Comparison of ENCODE assay signal across 8 cellular contexts in genomic region chr1:91569411-91570104, GRCh38.
DNase-seq lines count a peak whose midpoint lies in the region; ATAC-seq and TF ChIP-seq lines count a peak whose summit lies in the region.

No MANE protein-coding gene starts in this region.

- H3K4me1 ChIP-seq in colonic mucosa = no peaks in the 10 kb centered on the region

- ATAC-seq in HG02970 (IDR thresholded peaks at IDR 0.05; ENCODE audit: low FRiP score, unreplicated experiment) = no peak
- ATAC-seq in GM21526 (IDR thresholded peaks at IDR 0.05; ENCODE audit: low FRiP score, unreplicated experiment) = no peak

- H3K27ac ChIP-seq in colonic mucosa = no peak overlapping the region

- no peak overlapping the region for H3K9ac ChIP-seq in colonic mucosa (ENCODE audit: low read depth in 2 of 2, low read length in 2 of 2)

- H3K27me3 ChIP-seq in colonic mucosa = no peaks in the 10 kb centered on the region

- TF ChIP-seq CTCF in AG09319 (IDR thresholded peaks at IDR 0.05; ENCODE audit: low read depth, low read length) = no peak
- no peak for TF ChIP-seq CTCF in colonic mucosa (IDR thresholded peaks at IDR 0.05)

- H3K9me3 ChIP-seq in colonic mucosa = no peaks in the 10 kb centered on the region

- intact Hi-C loops in colonic mucosa (cut with DNase I) = no loop called here

- DNase-seq in AG09319 (ENCODE audit: extremely low read depth, low read depth) = peak; percentile 79
- peak; percentile 86 for DNase-seq in LHCN-M2 (ENCODE audit: low read depth)
- peak; percentile 76 for DNase-seq in colonic mucosa
- DNase-seq in myocyte (ENCODE audit: low read depth) = peak; percentile 81
- DNase-seq in KG1 (lab: John Stamatoyannopoulos, UW) = no peak
- DNase-seq in activated CD4-positive, alpha-beta T cell treated with anti-CD3 and anti-CD28 coated beads, Interleukin-2, amount 50 U/mL, for 48 hours = no peak

- H3K36me3 ChIP-seq in colonic mucosa = no peaks in the 10 kb centered on the region

- H3K4me3 ChIP-seq in colonic mucosa = no peak overlapping the region

Comparison
In these comparisons a context has a peak if more than half of its experiments do, and no peak if none do; other contexts are left out.
1. DNase-seq: peak in AG09319 (single experiment), LHCN-M2 (single experiment), colonic mucosa (single experiment) and myocyte (single experiment); none in KG1 (single experiment) and activated CD4-positive, alpha-beta T cell treated with anti-CD3 and anti-CD28 coated beads, Interleukin-2, amount 50 U/mL, for 48 hours (0 of 2).